9 cellular contexts compared by ENCODE assay signal in the genomic region with DNA sequence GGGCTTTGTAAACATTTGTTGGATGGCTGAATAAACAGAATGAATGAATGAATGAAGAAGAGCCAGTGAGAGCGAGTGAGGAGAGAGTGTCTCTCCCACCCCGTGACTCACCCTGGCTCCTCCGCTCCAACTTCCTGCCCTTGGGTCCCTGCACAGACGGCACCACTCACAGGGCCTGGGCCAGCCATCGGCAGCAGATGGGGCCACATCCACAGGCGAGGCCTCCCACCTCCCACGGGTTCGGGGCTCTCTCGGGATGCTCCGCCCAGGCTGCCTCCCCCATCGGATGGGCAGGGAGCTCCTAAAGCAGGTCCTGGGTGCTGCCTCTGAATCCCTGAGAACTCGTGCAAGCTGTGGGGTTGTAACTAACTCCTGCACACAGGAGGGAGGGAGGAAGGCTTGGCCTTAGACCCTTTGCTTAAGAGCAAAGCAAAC. TPM values are rescaled to one million over a fixed set of nuclear protein-coding genes. Genes with fewer than 3 reads are reported as not detected.
DNase-seq lines count a peak whose midpoint lies in the region; ATAC-seq and TF ChIP-seq lines count a peak whose summit lies in the region.
"Had no signal": no experiment of that assay in that cellular context is flagged by ENCODE, and none has a peak within 500 bp of the region (broad histone marks: within the 10 kb centered on the region; RNA-seq: fewer than 3 reads in every experiment).

No MANE protein-coding gene starts in this region.

- DNase-seq in Right ventricle myocardium inferior (ENCODE audit: missing footprints) (peak; percentile 73), right atrium auricular region (ENCODE audit: low spot score) (no peak), amniotic stem cell (lab: John Stamatoyannopoulos, UW) (peak; percentile 22), iPS-NIHi7 (ENCODE audit: extremely low spot score) (peak; percentile 54), uterus (peak; percentile 63 to 68), D341Med (ENCODE audit: low spot score) (no peak), NCI-H2107 treated with DMSO at 0.1 percent for 48 hours (lab: John Stamatoyannopoulos, UW; ENCODE audit: unreplicated experiment) (no peak)
- DNase-seq: activated naive CD4-positive, alpha-beta T cell had no signal

- no peak overlapping the region for H3K4me3 ChIP-seq in right atrium auricular region
- H3K4me3 ChIP-seq in uterus = no peak overlapping the region

- H3K27me3 ChIP-seq in right atrium auricular region = no peaks in the 10 kb centered on the region
- H3K27me3 ChIP-seq in uterus = no peaks in the 10 kb centered on the region

- H3K27ac ChIP-seq in right atrium auricular region (peak overlapping the region in 1 of 2 donors; percentile 26), uterus (peak overlapping the region; percentile 82 to 84)

- peaks cover 0 to 55% of the 10 kb centered on the region in 2 donors for H3K4me1 ChIP-seq in right atrium auricular region
- H3K4me1 ChIP-seq in uterus = peaks cover 0 to 20% of the 10 kb centered on the region in 2 donors

- intact Hi-C loops in Right ventricle myocardium inferior (cut with DNase I) = loop anchor here (5.0 kb wide), 1 partner anchor 40 kb away; no protein-coding TSS in a partner anchor
- intact Hi-C loops in uterus (cut with DNase I; ENCODE audit: low total_unique reads) = loop anchor here (10.0 kb wide), 1 partner anchor 82 kb away; the partner anchor contains the start of gene CCDC85C

- TF ChIP-seq CTCF in right atrium auricular region (IDR thresholded peaks at IDR 0.05) (no peak), uterus (IDR thresholded peaks at IDR 0.05) (no peak)

- ATAC-seq in Right ventricle myocardium inferior = no peak
- no peak for ATAC-seq in GM19452 (IDR thresholded peaks at IDR 0.05; ENCODE audit: unreplicated experiment)

- H3K36me3 ChIP-seq in right atrium auricular region (no peaks in the 10 kb centered on the region), uterus (no peaks in the 10 kb centered on the region)

- no peak for TF ChIP-seq POLR2A in uterus (IDR thresholded peaks at IDR 0.05)

- no peaks in the 10 kb centered on the region for H3K9me3 ChIP-seq in right atrium auricular region
- H3K9me3 ChIP-seq in uterus = no peaks in the 10 kb centered on the region

RNA-seq across cellular contexts. Expression of gene CCNK, which starts 41.3 kb away (rescaled TPM):
- 29.2 TPM for total RNA-seq in Right ventricle myocardium inferior
- 10 to 100 TPM; 13.9 to 17.1 TPM for total RNA-seq in right atrium auricular region
- 10 to 100 TPM; 17.4 to 43.2 (median 34.4) TPM for total RNA-seq in uterus

RNA-seq across cellular contexts. Expression of gene SETD3, which starts 41.8 kb away (rescaled TPM):
- total RNA-seq in Right ventricle myocardium inferior = 97.2 TPM
- total RNA-seq in right atrium auricular region = 100 to 1,000 TPM in 1 of 2 donors, 10 to 100 TPM in 1; 84.2 to 114 TPM
- 100 to 1,000 TPM in 3 of 4 donors, 10 to 100 TPM in 1; 98.1 to 151 (median 121) TPM for total RNA-seq in uterus

Comparison
In these comparisons a context has a peak if more than half of its experiments do, and no peak if none do; other contexts are left out.
1. DNase-seq: peak in Right ventricle myocardium inferior (single experiment), amniotic stem cell (single experiment), iPS-NIHi7 (single experiment) and uterus (2 of 2); none in right atrium auricular region (single experiment), D341Med (single experiment) and NCI-H2107 treated with DMSO at 0.1 percent for 48 hours (single experiment).